Comparison of ENCODE assay signal across 9 cellular contexts in the genomic region with DNA sequence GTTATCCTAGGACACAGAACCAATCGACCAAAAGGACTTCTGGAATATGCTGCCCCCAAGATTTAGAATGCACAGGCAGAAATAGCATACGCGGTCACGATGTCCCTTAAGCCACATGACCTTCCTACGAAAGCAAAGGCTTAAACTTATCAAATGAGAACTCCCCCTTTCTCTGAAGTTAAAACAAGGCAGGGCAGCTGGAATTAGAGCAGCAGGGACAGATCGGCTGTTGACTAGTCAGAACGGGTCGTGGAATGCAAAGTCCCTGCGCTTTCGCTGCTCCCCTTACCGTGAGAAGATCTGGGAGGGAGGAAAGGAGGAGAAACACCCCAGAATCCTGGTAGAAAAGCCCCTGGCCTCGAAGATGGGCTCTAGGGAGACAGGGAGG. TPM values are rescaled to one million over a fixed set of nuclear protein-coding genes. Genes with fewer than 3 reads are reported as not detected.
DNase-seq lines count a peak whose midpoint lies in the region; ATAC-seq and TF ChIP-seq lines count a peak whose summit lies in the region.
"Had no signal": no experiment of that assay in that cellular context is flagged by ENCODE, and none has a peak within 500 bp of the region (broad histone marks: within the 10 kb centered on the region; RNA-seq: fewer than 3 reads in every experiment).

No MANE protein-coding gene starts in this region.

- WGBS in esophagus, 2 donors, result 0% methylated on average over 12 of the region's 12 CpGs

- peak; percentile 35 to 79 (median 66) for DNase-seq in CD4-positive, CD25-positive, alpha-beta regulatory T cell
- DNase-seq in NCI-H2171 treated with DMSO at 0.1 percent for 48 hours (lab: John Stamatoyannopoulos, UW), result peak; percentile 64
- peak in 1 of 3 donors; percentile 82 for DNase-seq in mucosa of descending colon
- DNase-seq in upper lobe of right lung, result no peak

- peaks cover 5 to 37% (median 24%) of the 10 kb centered on the region in 4 donors for H3K4me1 Mint-ChIP-seq in CD4-positive, CD25-positive, alpha-beta regulatory T cell

- peak; percentile 3 to 8 for ATAC-seq in CD4-positive, CD25-positive, alpha-beta regulatory T cell (ENCODE audit: low read depth in 2 of 2)
- ATAC-seq in GM18867 (IDR thresholded peaks at IDR 0.05; ENCODE audit: unreplicated experiment) (peak; percentile 23), HG03103 (IDR thresholded peaks at IDR 0.05; ENCODE audit: low read depth, unreplicated experiment) (peak; percentile 20), mucosa of descending colon (peak; percentile 60), upper lobe of right lung (peak; percentile 68)

- intact Hi-C loops in mucosa of descending colon (cut with DNase I, micrococcal nuclease) (no loop called here), upper lobe of right lung (cut with DNase I) (no loop called here)

- no peak overlapping the region for H3K27ac Mint-ChIP-seq in CD4-positive, CD25-positive, alpha-beta regulatory T cell

- no peaks in the 10 kb centered on the region for H3K9me3 ChIP-seq in CD4-positive, CD25-positive, alpha-beta regulatory T cell (ENCODE audit: control insufficient read depth in 2 of 2, low read length in 2 of 2)
- H3K9me3 ChIP-seq in esophagus (ENCODE audit: control insufficient read depth in 2 of 2, insufficient read depth in 1 of 2, low read depth in 1 of 2, low read length in 1 of 2), result no peaks in the 10 kb centered on the region
- no peaks in the 10 kb centered on the region for H3K9me3 ChIP-seq in mucosa of descending colon
- no peaks in the 10 kb centered on the region for H3K9me3 ChIP-seq in upper lobe of right lung

- peak overlapping the region; percentile 98 for H3K4me3 ChIP-seq in CD4-positive, CD25-positive, alpha-beta regulatory T cell (ENCODE audit: low read depth, low read length)
- H3K4me3 ChIP-seq in esophagus (ENCODE audit: low read depth in 1 of 2, low read length in 2 of 2), result peak overlapping the region; percentile 87 to 88
- H3K4me3 ChIP-seq in mucosa of descending colon, result peak overlapping the region; percentile 72
- peak overlapping the region; percentile 82 for H3K4me3 ChIP-seq in upper lobe of right lung

- peaks cover 6% of the 10 kb centered on the region for H3K36me3 ChIP-seq in CD4-positive, CD25-positive, alpha-beta regulatory T cell (ENCODE audit: control insufficient read depth, insufficient read depth, low read length)
- no peaks in the 10 kb centered on the region for H3K36me3 ChIP-seq in esophagus (ENCODE audit: control insufficient read depth in 2 of 2, insufficient read depth in 2 of 2, low read length in 1 of 2)
- no peaks in the 10 kb centered on the region for H3K36me3 ChIP-seq in mucosa of descending colon (ENCODE audit: low read depth)
- H3K36me3 ChIP-seq in upper lobe of right lung, result no peaks in the 10 kb centered on the region

- no peaks in the 10 kb centered on the region for H3K27me3 Mint-ChIP-seq in CD4-positive, CD25-positive, alpha-beta regulatory T cell

- no peak for TF ChIP-seq CTCF in VCaP (conservative IDR thresholded peaks at IDR 0.05)
- no peak for TF ChIP-seq CTCF in mucosa of descending colon (IDR thresholded peaks at IDR 0.05)
- TF ChIP-seq CTCF in upper lobe of right lung (IDR thresholded peaks at IDR 0.05), result no peak

- peaks cover 38% of the 10 kb centered on the region for H3K4me1 ChIP-seq in CD4-positive, CD25-positive, alpha-beta regulatory T cell (ENCODE audit: control insufficient read depth, insufficient read depth, low read length, poor library complexity, severe bottlenecking)
- H3K4me1 ChIP-seq in esophagus (ENCODE audit: control insufficient read depth in 2 of 2, insufficient read depth in 2 of 2, low read length in 1 of 2) (peaks cover 0 to 2% of the 10 kb centered on the region in 2 donors), mucosa of descending colon (ENCODE audit: low read depth) (peaks cover 23% of the 10 kb centered on the region), upper lobe of right lung (peaks cover 35% of the 10 kb centered on the region)

- no peaks in the 10 kb centered on the region for H3K9me3 Mint-ChIP-seq in CD4-positive, CD25-positive, alpha-beta regulatory T cell
- H3K9me3 Mint-ChIP-seq: neural crest cell had no signal

- H3K27ac ChIP-seq in CD4-positive, CD25-positive, alpha-beta regulatory T cell (ENCODE audit: insufficient read depth, low read length, poor library complexity, severe bottlenecking), result peak overlapping the region; percentile 99
- H3K27ac ChIP-seq in VCaP (peak overlapping the region; percentile 98), esophagus (ENCODE audit: low read depth in 2 of 2, low read length in 1 of 2) (peak overlapping the region; percentile 100), upper lobe of right lung (peak overlapping the region; percentile 98)

- no peak overlapping the region for H3K4me3 Mint-ChIP-seq in CD4-positive, CD25-positive, alpha-beta regulatory T cell
- H3K4me3 Mint-ChIP-seq: neural crest cell had no signal

- H3K36me3 Mint-ChIP-seq in CD4-positive, CD25-positive, alpha-beta regulatory T cell, result no peaks in the 10 kb centered on the region

- H3K27me3 ChIP-seq in CD4-positive, CD25-positive, alpha-beta regulatory T cell (ENCODE audit: control insufficient read depth, insufficient read depth, low read length), result no peaks in the 10 kb centered on the region
- H3K27me3 ChIP-seq in esophagus (ENCODE audit: control insufficient read depth in 1 of 2, insufficient read depth in 2 of 2, low read length in 2 of 2) (no peaks in the 10 kb centered on the region), upper lobe of right lung (no peaks in the 10 kb centered on the region)

RNA-seq across cellular contexts. Expression of gene USPL1, which starts 0.8 kb away (rescaled TPM):
- total RNA-seq in CD4-positive, CD25-positive, alpha-beta regulatory T cell, result 37.2 TPM
- polyA plus RNA-seq in CD4-positive, CD25-positive, alpha-beta regulatory T cell, result 10 to 100 TPM; 11.9 to 19.7 (median 15.6) TPM
- 1 to 10 TPM; 4.4 to 6.7 TPM for polyA plus RNA-seq in esophagus
- total RNA-seq in mucosa of descending colon (10 to 100 TPM; 10.9 to 16.1 (median 11.4) TPM), upper lobe of right lung (13.1 TPM)

Comparison
In these comparisons a context has a peak if more than half of its experiments do, and no peak if none do; other contexts are left out.
1. ATAC-seq: peak in every context shown above with its lines; median percentile 68 in upper lobe of right lung; 60 in mucosa of descending colon; 23 in GM18867; 20 in HG03103; 6 in CD4-positive, CD25-positive, alpha-beta regulatory T cell.